Comparison of ENCODE assay signal across 25 cellular contexts in genomic region chr12:116694653-116695463, GRCh38. TPM values are rescaled to one million over a fixed set of nuclear protein-coding genes. Genes with fewer than 3 reads are reported as not detected.
DNase-seq lines count a peak whose midpoint lies in the region; ATAC-seq, FAIRE-seq and TF ChIP-seq lines count a peak whose summit lies in the region.
"Had no signal": no experiment of that assay in that cellular context is flagged by ENCODE, and none has a peak within 500 bp of the region (broad histone marks: within the 10 kb centered on the region; RNA-seq: fewer than 3 reads in every experiment).

No MANE protein-coding gene starts in this region.

- no peaks in the 10 kb centered on the region for H3K9me3 ChIP-seq in GM12878 (replicated peaks; ENCODE audit: control insufficient read depth, insufficient read depth, low read length)
- no peaks in the 10 kb centered on the region for H3K9me3 ChIP-seq in right cardiac atrium (ENCODE audit: control insufficient read depth, low read length)
- no peaks in the 10 kb centered on the region for H3K9me3 ChIP-seq in smooth muscle cell (replicated peaks; ENCODE audit: low read depth)
- H3K9me3 ChIP-seq: adrenal gland, body of pancreas, psoas muscle, SJSA1, stomach, tibial artery had no signal

- TF ChIP-seq CTCF in GM12878 (IDR thresholded peaks at IDR 0.05 in 2 of 3, conservative IDR thresholded peaks at IDR 0.05 in 1 of 3; ENCODE audit: control insufficient read depth in 2 of 3, extremely low read depth in 1 of 3, insufficient read depth in 1 of 3, low read depth in 3 of 3, low read length in 3 of 3) (no peak), omental fat pad (IDR thresholded peaks at IDR 0.05) (no peak), smooth muscle cell (IDR thresholded peaks at IDR 0.05; ENCODE audit: borderline replicate concordance, insufficient read depth, poor library complexity, severe bottlenecking) (no peak)

- H3K4me1 Mint-ChIP-seq in stimulated activated naive CD8-positive, alpha-beta T cell treated with anti-CD3 and anti-CD28 coated beads, Interleukin-15, amount 100 ng/mL, for 72 hours, result peaks cover 13% of the 10 kb centered on the region

- no peak overlapping the region for H2AFZ ChIP-seq in GM12878 (ENCODE audit: control insufficient read depth, low read depth, low read length)
- H2AFZ ChIP-seq in smooth muscle cell (ENCODE audit: low read depth), result no peak overlapping the region

- H3K79me2 ChIP-seq in GM12878 (ENCODE audit: control insufficient read depth, insufficient read depth, low read length) (no peaks in the 10 kb centered on the region), smooth muscle cell (ENCODE audit: low read depth) (no peaks in the 10 kb centered on the region)

- TF ChIP-seq POLR2A in GM12878 (IDR thresholded peaks at IDR 0.05; ENCODE audit: low read depth, low read length), result no peak

- peaks cover 13% of the 10 kb centered on the region for H3K4me1 ChIP-seq in GM12878 (ENCODE audit: control insufficient read depth, insufficient read depth, low read length)
- H3K4me1 ChIP-seq in right cardiac atrium (ENCODE audit: control insufficient read depth, insufficient read depth, low read length), result peaks cover 3% of the 10 kb centered on the region
- peaks cover 5% of the 10 kb centered on the region for H3K4me1 ChIP-seq in smooth muscle cell (ENCODE audit: low read depth)
- H3K4me1 ChIP-seq: psoas muscle, SJSA1 had no signal

- no peak for TF ChIP-seq EP300 in GM12878 (IDR thresholded peaks at IDR 0.05; ENCODE audit: borderline replicate concordance in 1 of 2, control insufficient read depth in 1 of 2, low read depth in 2 of 2, low read length in 2 of 2)

- intact Hi-C loops in GM12878 (cut with micrococcal nuclease; ENCODE audit: unreplicated experiment) (loop anchor here (5.0 kb wide), 5 partner anchors 73 to 553 kb away; partner anchors contain the start of gene MED13L), right cardiac atrium (cut with DNase I) (no loop called here)

- H3F3A ChIP-seq in smooth muscle cell (ENCODE audit: low read depth), result peaks cover 6% of the 10 kb centered on the region

- H3K4me3 Mint-ChIP-seq in stimulated activated naive CD8-positive, alpha-beta T cell treated with anti-CD3 and anti-CD28 coated beads, Interleukin-15, amount 100 ng/mL, for 72 hours, result no peak overlapping the region
- H3K4me3 Mint-ChIP-seq: activated naive CD4-positive, alpha-beta T cell treated with anti-CD3 and anti-CD28 coated beads for 36 hours had no signal

- H3K36me3 ChIP-seq in GM12878 (ENCODE audit: control insufficient read depth in 2 of 2, insufficient read depth in 2 of 2, low read length in 1 of 2), result no peaks in the 10 kb centered on the region
- no peaks in the 10 kb centered on the region for H3K36me3 ChIP-seq in smooth muscle cell (ENCODE audit: low read depth)
- H3K36me3 ChIP-seq: adrenal gland, SJSA1, stomach, tibial artery had no signal

- H3K27me3 ChIP-seq in GM12878 (replicated peaks in 1 of 2; ENCODE audit: control insufficient read depth in 2 of 2, insufficient read depth in 2 of 2, low read length in 1 of 2) (peaks cover 6 to 16% of the 10 kb centered on the region in 2 experiments; a peak in 3 of 4 replicates), right cardiac atrium (ENCODE audit: control insufficient read depth, insufficient read depth) (no peaks in the 10 kb centered on the region), smooth muscle cell (ENCODE audit: low read depth) (peaks cover 26% of the 10 kb centered on the region)
- H3K27me3 ChIP-seq: body of pancreas had no signal

- H4K20me1 ChIP-seq in GM12878 (ENCODE audit: control insufficient read depth, insufficient read depth) (no peaks in the 10 kb centered on the region), smooth muscle cell (ENCODE audit: low read depth) (no peaks in the 10 kb centered on the region)

- in situ Hi-C loops in GM12878 (cut with MboI), result no loop called here

- RAD21 ChIA-PET in GM12878 (lab: Charles Lee; ENCODE audit: unreplicated experiment), result no interaction called here

- POLR2A ChIA-PET in GM12878 (lab: Charles Lee), result no interaction called here

- no peak for DNase-seq in stimulated activated naive CD8-positive, alpha-beta T cell treated with anti-CD3 and anti-CD28 coated beads, Interleukin-15, Interleukin-2, amounts not matched to agents 100 U/mL and 50 U/mL, for 24 hours
- no peak for DNase-seq in stimulated activated naive CD8-positive, alpha-beta T cell treated with anti-CD3 and anti-CD28 coated beads, Interleukin-15, amount 100 ng/mL, for 72 hours
- DNase-seq in GM12878 (ENCODE audit: low read depth, low spot score) (no peak), right cardiac atrium (no peak), omental fat pad (ENCODE audit: low spot score) (no peak), smooth muscle cell (lab: John Stamatoyannopoulos, UW; ENCODE audit: unreplicated experiment) (no peak), GF-D8 (lab: John Stamatoyannopoulos, UW) (no peak)
- DNase-seq in activated CD4-positive, CD25-positive, alpha-beta regulatory T cell treated with anti-CD3 and anti-CD28 coated beads, Interleukin-2, amount 50 U/mL, for 72 hours, result no peak
- DNase-seq: activated CD4-positive, alpha-beta T cell treated with anti-CD3 and anti-CD28 coated beads, Interleukin-2, amount 50 U/mL, for 48 hours; activated naive CD4-positive, alpha-beta T cell treated with anti-CD3 and anti-CD28 coated beads for 36 hours; body of pancreas; DMS53; effector CD8-positive, alpha-beta T cell; head of caudate nucleus; NCI-H1436 treated with DMSO at 0.1 percent for 48 hours; NCI-H510A; nucleus accumbens; psoas muscle; stomach; T-cell; tibial artery had no signal

- TF ChIP-seq RAD21 in GM12878 (IDR thresholded peaks at IDR 0.05; ENCODE audit: insufficient read depth, low read depth, low read length), result no peak

- no TSS peak for BruUV-seq in GM12878 (replicated peaks; lab: Mats Ljungman, UMichigan)

- WGBS in GM12878 (ENCODE audit: insufficient coverage, insufficient replicate concordance, low lambda C conversion rate, missing lambda C conversion rate), result 13% methylated on average over 21 of the region's 22 CpGs
- 45% methylated on average over 22 of the region's 22 CpGs for WGBS in right cardiac atrium
- WGBS in smooth muscle cell (ENCODE audit: low lambda C conversion rate), result 94% methylated on average over 21 of the region's 22 CpGs

- peak; percentile 25 for ATAC-seq in stimulated activated naive CD8-positive, alpha-beta T cell treated with anti-CD3 and anti-CD28 coated beads, Interleukin-15, Interleukin-2, amounts not matched to agents 100 U/mL and 50 U/mL, for 24 hours
- no peak for ATAC-seq in stimulated activated naive CD8-positive, alpha-beta T cell treated with anti-CD3 and anti-CD28 coated beads, Interleukin-15, amount 100 ng/mL, for 72 hours
- ATAC-seq in GM12878 (peak; percentile 11; the same call in 1 of the 3 replicates), right cardiac atrium (peak; percentile 23 to 50), omental fat pad (ENCODE audit: low FRiP score) (no peak)
- ATAC-seq: body of pancreas, psoas muscle, T-cell had no signal

- no peak for FAIRE-seq in GM12878 (lab: Jason Lieb, UNC)
- FAIRE-seq: A204.1 had no signal

- SMC1A ChIA-PET in GM12878 (lab: Charles Lee; ENCODE audit: uncharacterized antibody, unreplicated experiment), result no interaction called here

- no peaks in the 10 kb centered on the region for H3K9me3 Mint-ChIP-seq in stimulated activated naive CD8-positive, alpha-beta T cell treated with anti-CD3 and anti-CD28 coated beads, Interleukin-15, amount 100 ng/mL, for 72 hours
- H3K9me3 Mint-ChIP-seq: activated naive CD4-positive, alpha-beta T cell treated with anti-CD3 and anti-CD28 coated beads for 36 hours; T-cell had no signal

- H3K4me2 ChIP-seq in GM12878 (ENCODE audit: control insufficient read depth, insufficient read depth), result no peak overlapping the region
- no peak overlapping the region for H3K4me2 ChIP-seq in smooth muscle cell
- H3K4me2 ChIP-seq: KMS-11 had no signal

- H3K4me3 ChIP-seq in GM12878, result no peak overlapping the region
- H3K4me3 ChIP-seq in right cardiac atrium (ENCODE audit: low read length), result no peak overlapping the region
- H3K4me3 ChIP-seq in smooth muscle cell, result no peak overlapping the region
- H3K4me3 ChIP-seq: adrenal gland, body of pancreas, SJSA1, tibial artery had no signal

- CTCF ChIA-PET in GM12878 (lab: Yijun Ruan, JAX), result interaction anchor here (0.6 kb wide), 1 partner anchor 423 kb away, joined by 3 read pairs; no protein-coding TSS in a partner anchor

- H3K27ac ChIP-seq in GM12878 (ENCODE audit: control insufficient read depth, insufficient read depth) (no peak overlapping the region), right cardiac atrium (ENCODE audit: low read length) (no peak overlapping the region), smooth muscle cell (ENCODE audit: low read depth) (no peak overlapping the region)
- H3K27ac ChIP-seq: adrenal gland, body of pancreas, KMS-11, psoas muscle, SJSA1, stomach, tibial artery had no signal

- H3K9ac ChIP-seq in GM12878 (ENCODE audit: control insufficient read depth, insufficient read depth, low read length), result no peak overlapping the region
- H3K9ac ChIP-seq in smooth muscle cell (ENCODE audit: low read depth), result no peak overlapping the region
- H3K9ac ChIP-seq: KMS-11 had no signal

- peak overlapping the region in 1 of 2 donors; percentile 81 for H3K27ac Mint-ChIP-seq in stimulated activated naive CD8-positive, alpha-beta T cell treated with anti-CD3 and anti-CD28 coated beads, Interleukin-15, amount 100 ng/mL, for 72 hours
- H3K27ac Mint-ChIP-seq: activated naive CD4-positive, alpha-beta T cell treated with anti-CD3 and anti-CD28 coated beads for 36 hours; T-cell had no signal

- H3K27me3 Mint-ChIP-seq in stimulated activated naive CD8-positive, alpha-beta T cell treated with anti-CD3 and anti-CD28 coated beads, Interleukin-15, amount 100 ng/mL, for 72 hours, result peaks cover 45% of the 10 kb centered on the region

RNA-seq across cellular contexts. Expression of gene SPRING1, which starts 43.0 kb away (rescaled TPM):
- total RNA-seq in GM12878 (2013; cell fraction: nucleolus; rRNA removed), result 11.6 and 12.8 TPM in 2 replicates
- total RNA-seq in GM12878 (2014; rRNA removed) (21.4 and 22.5 TPM in 2 replicates), GM12878 (2014; rRNA removed; fragmentation: Illumina TruSeq; extraction: Trizol) (9.3 and 10.1 TPM in 2 replicates), GM12878 (2021) (25.7 and 26.6 TPM in 2 replicates), right cardiac atrium (10 to 100 TPM in 2 of 4 donors, 1 to 10 TPM in 2; 9.2 to 16.0 (median 10.3) TPM), omental fat pad (10 to 100 TPM; 15.3 to 30.7 (median 22.0) TPM), smooth muscle cell (25.8 and 28.5 TPM in 2 replicates)
- polyA plus RNA-seq in GM12878 (2011; ENCODE audit: low read depth), result 4.4 TPM
- polyA plus RNA-seq in GM12878 (2011; rRNA removed) (15.6 and 16.7 TPM in 2 replicates), GM12878 (2014; fragmentation: Illumina TruSeq; extraction: Trizol) (9.3 and 11.4 TPM in 2 replicates), GM12878 (2014; fragmentation: Nextera tagmentation; extraction: Ambion mirVana) (1 to 10 TPM; 2.5 to 4.4 TPM), GM12878 (2014; rRNA removed) (15.2 and 16.6 TPM in 2 replicates), GM12878 (2016; fragmentation: Nextera tagmentation; extraction: Ambion mirVana) (10 to 100 TPM; 12.1 to 17.3 TPM), right cardiac atrium (7.5 TPM), smooth muscle cell (19.0 and 21.3 TPM in 2 replicates)
- 16.6 and 16.8 TPM in 2 replicates for polyA plus RNA-seq in GM12878 (2011; cell fraction: cytosol; rRNA removed)
- polyA plus RNA-seq in GM12878 (2011; cell fraction: nucleus; rRNA removed), result 8.8 and 10.3 TPM in 2 replicates
- polyA plus RNA-seq in GM12878 (2012), result 9.7 and 10.8 TPM in 2 replicates
- polyA minus RNA-seq in GM12878 (2011; rRNA and poly(A)+ RNA removed), result 18.5 and 19.7 TPM in 2 replicates
- 7.8 and 11.7 TPM in 2 replicates for polyA minus RNA-seq in GM12878 (2011; cell fraction: cytosol; rRNA and poly(A)+ RNA removed)
- 5.1 and 9.2 TPM in 2 replicates for polyA minus RNA-seq in GM12878 (2011; cell fraction: nucleus; rRNA and poly(A)+ RNA removed)

RNA-seq across cellular contexts. Expression of gene RNFT2, which starts 43.3 kb away (rescaled TPM):
- 20.0 and 22.7 TPM in 2 replicates for total RNA-seq in GM12878 (2013; cell fraction: nucleolus; rRNA removed)
- total RNA-seq in GM12878 (2014; rRNA removed) (8.0 and 8.8 TPM in 2 replicates), GM12878 (2014; rRNA removed; fragmentation: Illumina TruSeq; extraction: Trizol) (6.1 and 8.7 TPM in 2 replicates), GM12878 (2021) (17.3 and 21.0 TPM in 2 replicates), right cardiac atrium (1 to 10 TPM; 1.4 to 3.8 (median 2.5) TPM), omental fat pad (1 to 10 TPM in 2 of 4 donors, under 1 TPM in 2; 0.37 to 2.5 (median 0.98) TPM), smooth muscle cell (1.4 and 2.0 TPM in 2 replicates)
- polyA plus RNA-seq in GM12878 (2011; ENCODE audit: low read depth), result 2.8 TPM
- polyA plus RNA-seq in GM12878 (2011; rRNA removed) (8.1 and 10.5 TPM in 2 replicates), GM12878 (2014; fragmentation: Illumina TruSeq; extraction: Trizol) (2.4 and 2.5 TPM in 2 replicates), GM12878 (2014; fragmentation: Nextera tagmentation; extraction: Ambion mirVana) (10 to 100 TPM in 1 of 2 experiments, 1 to 10 TPM in 1; 3.5 to 12.7 TPM), GM12878 (2014; rRNA removed) (7.0 and 7.7 TPM in 2 replicates), GM12878 (2016; fragmentation: Nextera tagmentation; extraction: Ambion mirVana) (10 to 100 TPM; 12.3 to 14.2 TPM), right cardiac atrium (0.81 TPM), smooth muscle cell (2.1 and 2.4 TPM in 2 replicates)
- 9.2 and 11.4 TPM in 2 replicates for polyA plus RNA-seq in GM12878 (2011; cell fraction: cytosol; rRNA removed)
- 11.9 and 12.3 TPM in 2 replicates for polyA plus RNA-seq in GM12878 (2011; cell fraction: nucleus; rRNA removed)
- 2.7 and 5.4 TPM in 2 replicates for polyA plus RNA-seq in GM12878 (2012)
- polyA minus RNA-seq in GM12878 (2011; rRNA and poly(A)+ RNA removed), result 32.8 and 37.6 TPM in 2 replicates
- 12.8 and 13.9 TPM in 2 replicates for polyA minus RNA-seq in GM12878 (2011; cell fraction: cytosol; rRNA and poly(A)+ RNA removed)
- polyA minus RNA-seq in GM12878 (2011; cell fraction: nucleus; rRNA and poly(A)+ RNA removed), result 14.7 and 21.2 TPM in 2 replicates

Comparison
In these comparisons a context has a peak if more than half of its experiments do, and no peak if none do; other contexts are left out.
1. ATAC-seq: peak in stimulated activated naive CD8-positive, alpha-beta T cell treated with anti-CD3 and anti-CD28 coated beads, Interleukin-15, Interleukin-2, amounts not matched to agents 100 U/mL and 50 U/mL, for 24 hours (single experiment), GM12878 (single experiment) and right cardiac atrium (2 of 2); none in stimulated activated naive CD8-positive, alpha-beta T cell treated with anti-CD3 and anti-CD28 coated beads, Interleukin-15, amount 100 ng/mL, for 72 hours (single experiment) and omental fat pad (single experiment).